Comparison of ENCODE assay signal across 27 cellular contexts in the genomic region with DNA sequence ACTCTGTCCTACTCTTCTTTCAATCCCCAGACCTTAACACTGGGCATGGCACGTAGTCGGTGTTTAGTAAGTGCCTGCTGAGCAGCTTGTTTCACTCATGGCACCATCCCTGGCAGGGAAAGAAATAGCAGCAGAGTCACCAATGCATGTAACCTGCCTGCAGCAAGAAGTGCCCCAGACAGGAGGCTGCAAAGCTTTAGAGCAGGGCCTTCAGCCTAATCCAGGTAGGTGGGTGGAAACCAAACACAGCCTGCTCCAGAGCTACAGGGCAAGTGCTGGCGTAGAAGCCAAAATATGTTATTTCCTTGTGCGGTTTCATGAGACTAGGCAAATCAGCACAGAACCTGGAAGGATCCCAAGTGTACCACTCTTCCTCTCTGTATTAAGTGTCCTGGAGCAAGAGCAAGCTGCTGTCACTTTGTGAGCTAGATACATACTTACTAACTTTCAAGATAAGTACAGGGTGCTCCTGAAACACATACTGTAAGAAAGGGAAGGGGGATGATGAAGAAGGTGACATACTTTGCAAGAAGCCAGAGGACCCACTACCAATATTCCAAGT. TPM values are rescaled to one million over a fixed set of nuclear protein-coding genes. Genes with fewer than 3 reads are reported as not detected.
"Had no signal": no experiment of that assay in that cellular context is flagged by ENCODE, and none has a peak within 500 bp of the region (broad histone marks: within the 10 kb centered on the region; RNA-seq: fewer than 3 reads in every experiment).

No MANE protein-coding gene starts in this region.

- H3K4me1 ChIP-seq: foreskin keratinocyte had no signal

- DNase-seq: activated CD4-positive, alpha-beta T cell treated with anti-CD3 and anti-CD28 coated beads, Interleukin-2, amount 50 U/mL, for 1 hour; activated CD8-positive, alpha-beta memory T cell treated with anti-CD3 and anti-CD28 coated beads for 24 hours; activated CD8-positive, alpha-beta memory T cell treated with anti-CD3 and anti-CD28 coated beads, Interleukin-2, amount 50 U/mL, for 48 hours; activated effector memory CD4-positive, alpha-beta T cell treated with Interleukin-2 at 50 U/mL for 16 hours; activated naive CD4-positive, alpha-beta T cell treated with anti-CD3 and anti-CD28 coated beads, Interleukin-2, amount 10 ng/mL, durations not matched to agents 7 days and 5 days; activated naive CD8-positive, alpha-beta T cell treated with anti-CD3 and anti-CD28 coated beads, Interleukin-2, amount 50 U/mL, for 24 hours; activated T-cell treated with anti-CD3 and anti-CD28 coated beads, Interleukin-2, amount 50 U/mL, for 48 hours; aorta; brain microvascular endothelial cell; cerebellar nuclear complex; cortex of kidney; effector CD4-positive, alpha-beta T cell; hypothalamus; islet precursor cell; mucosa of descending colon; naive B cell; spleen; stimulated activated naive B cell treated with anti-CD40 and anti-IgM and Interleukin-4, amounts not matched to agents 10 μg/mL and 1 μg/mL and 100 μg/mL, for 72 hours; T-helper 1 cell; T1000 had no signal

- H3K9me3 ChIP-seq: mucosa of descending colon, spleen, thoracic aorta had no signal

- H3K4me3 ChIP-seq: mucosa of descending colon, spleen, thoracic aorta had no signal

- H3K36me3 ChIP-seq: brain microvascular endothelial cell, spleen, thoracic aorta had no signal

- H3K9me3 Mint-ChIP-seq: activated naive CD4-positive, alpha-beta T cell treated with anti-CD3 and anti-CD28 coated beads, Interleukin-2, amount 10 ng/mL, durations not matched to agents 7 days and 5 days; activated naive CD8-positive, alpha-beta T cell treated with anti-CD3 and anti-CD28 coated beads, Interleukin-2, amount 50 U/mL, for 24 hours; memory B cell; naive B cell; stimulated activated naive B cell treated with anti-CD40 and anti-IgM and Interleukin-4, amounts not matched to agents 10 μg/mL and 1 μg/mL and 100 μg/mL, for 72 hours had no signal

- H3K4me3 Mint-ChIP-seq: activated naive CD4-positive, alpha-beta T cell treated with anti-CD3 and anti-CD28 coated beads, Interleukin-2, amount 10 ng/mL, durations not matched to agents 7 days and 5 days; activated naive CD8-positive, alpha-beta T cell treated with anti-CD3 and anti-CD28 coated beads, Interleukin-2, amount 50 U/mL, for 24 hours; memory B cell; stimulated activated naive B cell treated with anti-CD40 and anti-IgM and Interleukin-4, amounts not matched to agents 10 μg/mL and 1 μg/mL and 100 μg/mL, for 72 hours had no signal

- ATAC-seq: left lobe of liver, mucosa of descending colon, sciatic nerve had no signal

- H3K27ac Mint-ChIP-seq: activated naive CD4-positive, alpha-beta T cell treated with anti-CD3 and anti-CD28 coated beads, Interleukin-2, amount 10 ng/mL, durations not matched to agents 7 days and 5 days; activated naive CD8-positive, alpha-beta T cell treated with anti-CD3 and anti-CD28 coated beads, Interleukin-2, amount 50 U/mL, for 24 hours; memory B cell had no signal

- H3K36me3 Mint-ChIP-seq: activated naive CD4-positive, alpha-beta T cell treated with anti-CD3 and anti-CD28 coated beads, Interleukin-2, amount 10 ng/mL, durations not matched to agents 7 days and 5 days; memory B cell; naive B cell; stimulated activated naive B cell treated with anti-CD40 and anti-IgM and Interleukin-4, amounts not matched to agents 10 μg/mL and 1 μg/mL and 100 μg/mL, for 72 hours had no signal

- H3K27ac ChIP-seq: brain microvascular endothelial cell, foreskin keratinocyte, spleen, thoracic aorta had no signal

RNA-seq across cellular contexts. Expression of a gene that starts 5.5 kb away (rescaled TPM):
- total RNA-seq: foreskin keratinocyte, osteocyte, pulmonary artery endothelial cell had no signal
